In the genomic region with DNA sequence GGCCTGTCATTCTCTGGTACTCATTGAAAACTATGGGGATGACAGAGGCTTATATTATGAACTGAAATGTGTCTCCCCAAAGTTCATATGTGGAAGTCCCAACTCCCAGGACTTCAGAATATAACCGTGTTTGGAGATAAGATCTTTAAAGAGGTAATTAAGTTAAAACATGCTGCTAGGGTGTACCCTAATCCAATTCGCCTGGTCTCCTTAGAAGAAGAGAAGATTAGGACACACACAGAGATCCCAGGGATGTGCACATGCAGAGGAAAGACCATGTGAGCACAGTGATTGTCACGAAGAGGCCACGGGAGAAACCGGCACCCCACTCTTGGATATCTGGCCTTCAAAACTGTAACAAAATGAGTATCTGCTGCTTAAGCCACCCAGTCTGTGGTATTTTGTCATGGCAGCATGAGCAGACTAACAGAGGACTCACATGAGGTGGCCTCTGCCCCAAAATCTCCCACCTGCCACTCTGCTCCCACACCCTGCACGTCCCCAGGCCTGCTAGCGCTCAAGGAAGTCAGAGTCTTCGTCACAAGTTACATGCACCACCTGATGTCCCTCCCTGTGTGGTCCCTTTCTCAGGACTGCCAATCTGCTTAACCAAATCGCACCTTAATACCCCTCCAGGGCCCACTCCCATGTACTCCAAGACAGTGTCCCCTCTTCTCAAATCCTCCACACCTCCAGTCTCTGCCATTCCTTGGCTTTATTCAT, we compare ENCODE assay signal across 10 cellular contexts. TPM values are rescaled to one million over a fixed set of nuclear protein-coding genes. Genes with fewer than 3 reads are reported as not detected.
DNase-seq lines count a peak whose midpoint lies in the region; ATAC-seq and TF ChIP-seq lines count a peak whose summit lies in the region.
"Had no signal": no experiment of that assay in that cellular context is flagged by ENCODE, and none has a peak within 500 bp of the region (broad histone marks: within the 10 kb centered on the region; RNA-seq: fewer than 3 reads in every experiment).

No MANE protein-coding gene starts in this region.

- H3K27me3 ChIP-seq in adipocyte (replicated peaks; ENCODE audit: control insufficient read depth, insufficient read depth, low read length) (no peaks in the 10 kb centered on the region), lung (ENCODE audit: control insufficient read depth, insufficient read depth) (no peaks in the 10 kb centered on the region), thymus (ENCODE audit: control insufficient read depth, insufficient read depth) (no peaks in the 10 kb centered on the region), body of pancreas (no peaks in the 10 kb centered on the region)
- H3K27me3 ChIP-seq: adrenal gland, pancreas had no signal

- TF ChIP-seq POLR2A in body of pancreas (IDR thresholded peaks at IDR 0.05): no peak

- no peak for ATAC-seq in lung (ENCODE audit: insufficient read depth, low FRiP score)
- ATAC-seq in body of pancreas: no peak

- TF ChIP-seq CTCF in lung (IDR thresholded peaks at IDR 0.05; ENCODE audit: control extremely low read depth, extremely low read depth): no peak
- no peak for TF ChIP-seq CTCF in body of pancreas (IDR thresholded peaks at IDR 0.05)

- H3K27ac Mint-ChIP-seq in activated CD4-positive, alpha-beta T cell treated with anti-CD3 and anti-CD28 coated beads, Interleukin-2, amount 10 ng/mL, durations not matched to agents 24 days and 14 days: peak overlapping the region; percentile 61

- H3K4me3 Mint-ChIP-seq in activated CD4-positive, alpha-beta T cell treated with anti-CD3 and anti-CD28 coated beads, Interleukin-2, amount 10 ng/mL, durations not matched to agents 24 days and 14 days: no peak overlapping the region

- 78 to 81% methylated on average over 9 of the region's 9 CpGs for WGBS in lung, 2 donors
- 95% methylated on average over 9 of the region's 9 CpGs for WGBS in thymus
- WGBS in body of pancreas, 2 donors: 84 to 87% methylated on average over 9 of the region's 9 CpGs

- no peak for DNase-seq in activated CD4-positive, alpha-beta T cell treated with anti-CD3 and anti-CD28 coated beads, Interleukin-2, amount 10 ng/mL, durations not matched to agents 24 days and 14 days
- DNase-seq in activated CD4-positive, alpha-beta T cell treated with anti-CD3 and anti-CD28 coated beads, Interleukin-2, amount 50 U/mL, for 48 hours: no peak
- DNase-seq in adipocyte (ENCODE audit: low read depth) (no peak), lung (ENCODE audit: low spot score) (no peak), hypothalamus (lab: John Stamatoyannopoulos, UW) (no peak), NCI-H748 treated with DMSO at 0.1 percent for 48 hours (lab: John Stamatoyannopoulos, UW) (no peak), body of pancreas (no peak)

- no peaks in the 10 kb centered on the region for H3K9me3 ChIP-seq in adipocyte (ENCODE audit: control insufficient read depth, low read length)
- H3K9me3 ChIP-seq in lung (ENCODE audit: control insufficient read depth in 2 of 2, insufficient read depth in 1 of 2, low read length in 1 of 2): no peaks in the 10 kb centered on the region
- H3K9me3 ChIP-seq in thymus (ENCODE audit: control insufficient read depth): peaks cover 1% of the 10 kb centered on the region
- H3K9me3 ChIP-seq in body of pancreas: no peaks in the 10 kb centered on the region
- H3K9me3 ChIP-seq: adrenal gland, pancreas had no signal

- intact Hi-C loops in activated CD4-positive, alpha-beta T cell treated with anti-CD3 and anti-CD28 coated beads, Interleukin-2, amount 10 ng/mL, durations not matched to agents 24 days and 14 days (cut with micrococcal nuclease): no loop called here
- intact Hi-C loops in body of pancreas (cut with DNase I): no loop called here

- H3K27ac ChIP-seq in lung (ENCODE audit: low read depth in 1 of 2, low read length in 1 of 2) (peak overlapping the region; percentile 61 to 89), thymus (ENCODE audit: low read depth) (peak overlapping the region; percentile 8), body of pancreas (peak overlapping the region in 2 of 4 donors; percentile 54 to 64)

- H3K36me3 Mint-ChIP-seq in activated CD4-positive, alpha-beta T cell treated with anti-CD3 and anti-CD28 coated beads, Interleukin-2, amount 10 ng/mL, durations not matched to agents 24 days and 14 days (ENCODE audit: low read depth): peaks cover 86% of the 10 kb centered on the region

- peaks cover 32% of the 10 kb centered on the region for H3K4me1 Mint-ChIP-seq in activated CD4-positive, alpha-beta T cell treated with anti-CD3 and anti-CD28 coated beads, Interleukin-2, amount 10 ng/mL, durations not matched to agents 24 days and 14 days

- H3K9me3 Mint-ChIP-seq in activated CD4-positive, alpha-beta T cell treated with anti-CD3 and anti-CD28 coated beads, Interleukin-2, amount 10 ng/mL, durations not matched to agents 24 days and 14 days: no peaks in the 10 kb centered on the region

- H3K36me3 ChIP-seq in adipocyte (ENCODE audit: control insufficient read depth, insufficient read depth, low read length, severe bottlenecking) (peaks cover 78% of the 10 kb centered on the region), lung (ENCODE audit: control insufficient read depth in 2 of 2, insufficient read depth in 2 of 2, low read length in 2 of 2) (peaks cover 22 to 77% of the 10 kb centered on the region in 2 donors), thymus (ENCODE audit: control insufficient read depth, insufficient read depth) (peaks cover 100% of the 10 kb centered on the region), body of pancreas (replicated peaks in 1 of 2; ENCODE audit: insufficient read depth in 1 of 2, low read depth in 2 of 2) (peaks cover 0 to 38% of the 10 kb centered on the region in 2 donors)

- no peaks in the 10 kb centered on the region for H3K27me3 Mint-ChIP-seq in activated CD4-positive, alpha-beta T cell treated with anti-CD3 and anti-CD28 coated beads, Interleukin-2, amount 10 ng/mL, durations not matched to agents 24 days and 14 days

- peak overlapping the region; percentile 2 for H3K4me3 ChIP-seq in adipocyte (ENCODE audit: low read length)
- H3K4me3 ChIP-seq in lung: no peak overlapping the region
- no peak overlapping the region for H3K4me3 ChIP-seq in thymus (ENCODE audit: low read length)
- no peak overlapping the region for H3K4me3 ChIP-seq in body of pancreas
- H3K4me3 ChIP-seq: adrenal gland, pancreas had no signal

- H3K4me1 ChIP-seq in adipocyte (ENCODE audit: control insufficient read depth, insufficient read depth, low read length) (peaks cover 81% of the 10 kb centered on the region), lung (ENCODE audit: control insufficient read depth in 2 of 2, insufficient read depth in 2 of 2, low read length in 2 of 2) (peaks cover 15 to 26% of the 10 kb centered on the region in 2 donors), thymus (ENCODE audit: control insufficient read depth, insufficient read depth, low read length) (no peaks in the 10 kb centered on the region), body of pancreas (no peaks in the 10 kb centered on the region)
- H3K4me1 ChIP-seq: pancreas had no signal

- H3K9ac ChIP-seq in adipocyte (ENCODE audit: low read length): peak overlapping the region; percentile 72

RNA-seq across cellular contexts. Expression of a gene that starts 26.8 kb away (rescaled TPM):
- total RNA-seq in activated CD4-positive, alpha-beta T cell treated with anti-CD3 and anti-CD28 coated beads, Interleukin-2, amount 10 ng/mL, durations not matched to agents 24 days and 14 days: not detected in 2 replicates
- total RNA-seq in lung: 10 to 100 TPM; 12.1 to 53.1 TPM
- polyA plus RNA-seq in lung: 10 to 100 TPM; 11.8 to 34.7 TPM
- 7.9 TPM for polyA plus RNA-seq in thymus
- 10 to 100 TPM in 1 of 2 donors, 1 to 10 TPM in 1; 6.5 to 39.9 TPM for total RNA-seq in body of pancreas

RNA-seq across cellular contexts. Expression of a gene that starts 46.0 kb away (rescaled TPM):
- 223 and 232 TPM in 2 replicates for total RNA-seq in activated CD4-positive, alpha-beta T cell treated with anti-CD3 and anti-CD28 coated beads, Interleukin-2, amount 10 ng/mL, durations not matched to agents 24 days and 14 days
- 100 to 1,000 TPM in 1 of 2 donors, 10 to 100 TPM in 1; 97.7 to 282 TPM for total RNA-seq in lung
- polyA plus RNA-seq in lung: 100 to 1,000 TPM; 135 to 404 TPM
- polyA plus RNA-seq in thymus: 152 TPM
- 10 to 100 TPM; 68.2 to 71.9 TPM for total RNA-seq in body of pancreas
